In genomic region chr7:26291251-26291650, GRCh38 we compare ENCODE assay signal across 9 cellular contexts. TPM values are rescaled to one million over a fixed set of nuclear protein-coding genes. Genes with fewer than 3 reads are reported as not detected.
DNase-seq lines count a peak whose midpoint lies in the region; ATAC-seq, FAIRE-seq and TF ChIP-seq lines count a peak whose summit lies in the region.
"Had no signal": no experiment of that assay in that cellular context is flagged by ENCODE, and none has a peak within 500 bp of the region (broad histone marks: within the 10 kb centered on the region; RNA-seq: fewer than 3 reads in every experiment).

No MANE protein-coding gene starts in this region.

- DNase-seq in CD4-positive, CD25-positive, alpha-beta regulatory T cell = no peak
- DNase-seq in Karpas-422 = no peak
- DNase-seq in coronary artery (ENCODE audit: low spot score) = no peak
- DNase-seq in nephron progenitor cell = no peak
- DNase-seq in activated CD4-positive, CD25-positive, alpha-beta regulatory T cell (lab: John Stamatoyannopoulos, UW) = no peak
- DNase-seq in NCI-H82 treated with DMSO at 0.1 percent for 48 hours (lab: John Stamatoyannopoulos, UW; ENCODE audit: unreplicated experiment) = no peak
- no peak for DNase-seq in small intestine
- no peak for DNase-seq in HK-2 (ENCODE audit: unreplicated experiment)

- H3K9me3 ChIP-seq in CD4-positive, CD25-positive, alpha-beta regulatory T cell (ENCODE audit: control insufficient read depth in 2 of 2, low read length in 2 of 2) = no peaks in the 10 kb centered on the region
- no peaks in the 10 kb centered on the region for H3K9me3 ChIP-seq in Karpas-422 (ENCODE audit: low read length)
- H3K9me3 ChIP-seq in small intestine (ENCODE audit: control insufficient read depth, low read depth) = no peaks in the 10 kb centered on the region

- H3K27me3 Mint-ChIP-seq in CD4-positive, CD25-positive, alpha-beta regulatory T cell = no peaks in the 10 kb centered on the region
- H3K27me3 Mint-ChIP-seq in nephron progenitor cell (ENCODE audit: low read depth, poor library complexity) = peaks cover 16% of the 10 kb centered on the region

- TF ChIP-seq CTCF in coronary artery (IDR thresholded peaks at IDR 0.05) (no peak), nephron progenitor cell (IDR thresholded peaks at IDR 0.05) (no peak)

- no peaks in the 10 kb centered on the region for H3K36me3 ChIP-seq in CD4-positive, CD25-positive, alpha-beta regulatory T cell (ENCODE audit: control insufficient read depth, insufficient read depth, low read length)
- no peaks in the 10 kb centered on the region; the same call in 1 of the 2 replicates for H3K36me3 ChIP-seq in Karpas-422 (ENCODE audit: insufficient read depth, low read length)
- H3K36me3 ChIP-seq in small intestine (ENCODE audit: control insufficient read depth in 2 of 2, insufficient read depth in 2 of 2, low read length in 2 of 2) = no peaks in the 10 kb centered on the region

- peak overlapping the region; percentile 87 for H3K9ac ChIP-seq in Karpas-422 (ENCODE audit: low read length)

- peak overlapping the region; percentile 86 to 96 (median 93) for H3K4me3 Mint-ChIP-seq in CD4-positive, CD25-positive, alpha-beta regulatory T cell
- peak overlapping the region; percentile 95 for H3K4me3 Mint-ChIP-seq in nephron progenitor cell

- H3K4me2 ChIP-seq in Karpas-422 (ENCODE audit: low read depth, low read length, poor library complexity, severe bottlenecking) = peak overlapping the region; percentile 94

- H3K36me3 Mint-ChIP-seq in CD4-positive, CD25-positive, alpha-beta regulatory T cell = no peaks in the 10 kb centered on the region
- H3K36me3 Mint-ChIP-seq in nephron progenitor cell (ENCODE audit: low read depth) = no peaks in the 10 kb centered on the region

- H3K79me2 ChIP-seq in Karpas-422 (ENCODE audit: low read length) = peaks cover 30% of the 10 kb centered on the region

- no peak for ATAC-seq in CD4-positive, CD25-positive, alpha-beta regulatory T cell (ENCODE audit: low read depth in 2 of 2)

- no peaks in the 10 kb centered on the region for H3K9me3 Mint-ChIP-seq in CD4-positive, CD25-positive, alpha-beta regulatory T cell
- H3K9me3 Mint-ChIP-seq in nephron progenitor cell = peaks cover 3% of the 10 kb centered on the region

- H3K27ac Mint-ChIP-seq in CD4-positive, CD25-positive, alpha-beta regulatory T cell = peak overlapping the region; percentile 90 to 91 (median 91)
- H3K27ac Mint-ChIP-seq in nephron progenitor cell = no peak overlapping the region

- 45 to 50% (median 48%) methylated on average over 4 of the region's 4 CpGs for WGBS in small intestine, 3 donors

- no peaks in the 10 kb centered on the region for H3K27me3 ChIP-seq in CD4-positive, CD25-positive, alpha-beta regulatory T cell (ENCODE audit: control insufficient read depth, insufficient read depth, low read length)
- H3K27me3 ChIP-seq in Karpas-422 (ENCODE audit: low read length) = no peaks in the 10 kb centered on the region
- H3K27me3 ChIP-seq in small intestine (ENCODE audit: control insufficient read depth in 2 of 2, insufficient read depth in 2 of 2, low read length in 2 of 2) = peaks cover 0 to 3% of the 10 kb centered on the region in 2 donors

- peaks cover 15 to 49% (median 29%) of the 10 kb centered on the region in 4 donors for H3K4me1 Mint-ChIP-seq in CD4-positive, CD25-positive, alpha-beta regulatory T cell
- peaks cover 13% of the 10 kb centered on the region for H3K4me1 Mint-ChIP-seq in nephron progenitor cell

- H3K4me1 ChIP-seq in CD4-positive, CD25-positive, alpha-beta regulatory T cell (ENCODE audit: control insufficient read depth, insufficient read depth, low read length, poor library complexity, severe bottlenecking) = peaks cover 42% of the 10 kb centered on the region
- H3K4me1 ChIP-seq in Karpas-422 (ENCODE audit: low read length) (peaks cover 36% of the 10 kb centered on the region), small intestine (ENCODE audit: control insufficient read depth in 2 of 2, insufficient read depth in 1 of 2, low read depth in 1 of 2, low read length in 1 of 2) (no peaks in the 10 kb centered on the region)

- H3K4me3 ChIP-seq in CD4-positive, CD25-positive, alpha-beta regulatory T cell (ENCODE audit: low read depth, low read length) = peak overlapping the region; percentile 69
- H3K4me3 ChIP-seq in Karpas-422 (ENCODE audit: low read length) = peak overlapping the region; percentile 92
- peak overlapping the region; percentile 71 for H3K4me3 ChIP-seq in coronary artery
- peak overlapping the region in 1 of 2 donors; percentile 66 for H3K4me3 ChIP-seq in small intestine (ENCODE audit: low read depth in 1 of 2, low read length in 2 of 2)

- no peaks in the 10 kb centered on the region for H4K20me1 ChIP-seq in Karpas-422 (ENCODE audit: insufficient read depth, low read depth, low read length)

- FAIRE-seq in small intestine (lab: Jason Lieb, UNC) = no peak

- peak overlapping the region; percentile 97 for H2AFZ ChIP-seq in Karpas-422 (ENCODE audit: low read length)

- peak overlapping the region; percentile 34 for H3K27ac ChIP-seq in CD4-positive, CD25-positive, alpha-beta regulatory T cell (ENCODE audit: insufficient read depth, low read length, poor library complexity, severe bottlenecking)
- H3K27ac ChIP-seq in Karpas-422 (ENCODE audit: low read length) = no peak overlapping the region
- H3K27ac ChIP-seq in coronary artery = no peak overlapping the region
- no peak overlapping the region for H3K27ac ChIP-seq in small intestine (ENCODE audit: low read depth in 1 of 2, low read length in 1 of 2)
- H3K27ac ChIP-seq: epithelial cell of prostate had no signal

- H3K9me2 ChIP-seq in Karpas-422 (replicated peaks; ENCODE audit: insufficient read depth, low read length) = no peaks in the 10 kb centered on the region

RNA-seq across cellular contexts. Expression of gene SNX10, which starts 0.4 kb away (rescaled TPM):
- total RNA-seq in CD4-positive, CD25-positive, alpha-beta regulatory T cell = 14.4 TPM
- 10 to 100 TPM; 25.5 to 41.5 (median 29.4) TPM for polyA plus RNA-seq in CD4-positive, CD25-positive, alpha-beta regulatory T cell
- 4.9 and 24.2 TPM in 2 replicates for total RNA-seq in Karpas-422 (2014; rRNA removed; shearing (Covaris generic); ENCODE audit: low replicate concordance)
- 1 to 10 TPM; 1.3 to 6.0 (median 3.8) TPM for polyA plus RNA-seq in small intestine
